ENCODE assay signal across 8 cellular contexts in genomic region chr3:129439817-129440647, GRCh38. TPM values are rescaled to one million over a fixed set of nuclear protein-coding genes. Genes with fewer than 3 reads are reported as not detected.
DNase-seq lines count a peak whose midpoint lies in the region; ATAC-seq, FAIRE-seq and TF ChIP-seq lines count a peak whose summit lies in the region.

TSS of gene IFT122 (plus strand) at chr3:129440224. CDS start at chr3:129440331, 107 bp downstream.
TSS of gene MBD4 (minus strand) at chr3:129439948. CDS start at chr3:129439833, 115 bp downstream.

- POLR2A ChIA-PET in BJ (lab: Charles Lee) = interaction anchor here (0.6 kb wide), 1 partner anchor 11 kb away, joined by 6 read pairs; no protein-coding TSS in a partner anchor

- peak; percentile 64 for FAIRE-seq in colon (lab: Jason Lieb, UNC)

- peak; percentile 98 for DNase-seq in BJ (ENCODE audit: low read depth)
- DNase-seq in GM19240 (ENCODE audit: insufficient read length, low spot score) = peak; percentile 94
- peak; percentile 100 for DNase-seq in NCI-H526 (lab: John Stamatoyannopoulos, UW)
- peak; percentile 99 for DNase-seq in activated CD4-positive, alpha-beta T cell treated with anti-CD3 and anti-CD28 coated beads for 48 hours
- peak; percentile 98 for DNase-seq in kidney glomerular epithelial cell (lab: John Stamatoyannopoulos, UW)
- DNase-seq in stimulated activated CD4-positive, alpha-beta T cell treated with anti-CD3 and anti-CD28 coated beads, Interleukin-1b, Interleukin-23, amount 100 ng/mL, for 1 hour (ENCODE audit: low read depth in 2 of 2) = peak; percentile 95

- H3K4me3 ChIP-seq in BJ (ENCODE audit: low read depth, low read length) = peak within 1 kb of the TSS; percentile 94

- TF ChIP-seq CTCF in BJ (IDR thresholded peaks at IDR 0.05; ENCODE audit: insufficient read depth, low read depth, low read length) = no peak

- peaks cover 2% of the 10 kb centered on the region; the same call in 1 of the 2 replicates for H3K36me3 ChIP-seq in BJ (ENCODE audit: control insufficient read depth, insufficient read depth, low read length)

- CTCF ChIA-PET in BJ (lab: Yijun Ruan, JAX) = interaction anchor here (0.6 to 3.0 kb wide), 6 partner anchors 24 to 210 kb away, joined by 3 to 8 read pairs (median 3); a partner anchor contains a TSS

- H3K27me3 ChIP-seq in BJ (ENCODE audit: control insufficient read depth, insufficient read depth, low read length) = no peaks in the 10 kb centered on the region

- ATAC-seq in HG03460 (IDR thresholded peaks at IDR 0.05; ENCODE audit: unreplicated experiment) = peak; percentile 88

RNA-seq across cellular contexts. Expression of gene IFT122, which starts in this region (rescaled TPM):
- 15.8 and 27.8 TPM in 2 replicates for polyA plus RNA-seq in BJ (2011; rRNA removed)
- polyA minus RNA-seq in BJ (2011; rRNA and poly(A)+ RNA removed) = 30.4 and 48.9 TPM in 2 replicates

RNA-seq across cellular contexts. Expression of gene MBD4, which starts in this region (rescaled TPM):
- 17.5 and 24.9 TPM in 2 replicates for polyA plus RNA-seq in BJ (2011; rRNA removed)
- 5.7 and 9.4 TPM in 2 replicates for polyA minus RNA-seq in BJ (2011; rRNA and poly(A)+ RNA removed)

Comparison
In these comparisons a context has a peak if more than half of its experiments do, and no peak if none do; other contexts are left out.
1. Peak in every context shown above with its lines: DNase-seq, ATAC-seq and H3K4me3 ChIP-seq.